Comparison of ENCODE assay signal across 1 cellular context in the genomic region with DNA sequence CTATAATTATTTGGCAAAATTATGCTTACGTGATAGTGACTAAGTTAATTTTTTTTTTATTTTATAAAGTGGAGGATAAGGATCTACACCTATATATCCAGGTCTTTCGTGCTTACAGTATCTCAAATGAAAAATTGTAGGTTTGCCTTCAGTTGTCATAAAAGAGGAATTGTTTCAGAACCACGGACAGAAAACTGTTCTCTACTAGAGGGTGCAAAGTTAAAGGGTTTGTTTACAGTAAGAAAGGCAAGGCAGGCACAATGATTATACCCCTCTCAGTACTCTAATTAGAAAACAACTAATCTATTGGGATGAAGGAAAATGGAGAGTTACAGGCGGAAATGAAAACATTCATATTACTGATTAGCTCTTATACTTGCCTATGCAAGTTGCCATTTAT.
TF ChIP-seq lines count a peak whose summit lies in the region.

No MANE protein-coding gene starts in this region.

TF ChIP-seq in neural cell, 6 proteins besides CTCF, POLR2A, EP300 and RAD21:
- TF ChIP-seq REST (IDR thresholded peaks at IDR 0.05; ENCODE audit: borderline replicate concordance): no peak
- no peak for TF ChIP-seq TAF1 (IDR thresholded peaks at IDR 0.05; ENCODE audit: low read depth)
- TF ChIP-seq POLR2AphosphoS5 (IDR thresholded peaks at IDR 0.05): no peak
- no peak for TF ChIP-seq SMC3 (conservative IDR thresholded peaks at IDR 0.05; ENCODE audit: poor library complexity)
- no peak for TF ChIP-seq EZH2 (IDR thresholded peaks at IDR 0.05; ENCODE audit: borderline replicate concordance, insufficient read depth, low read length, poor library complexity, severe bottlenecking)
- TF ChIP-seq MXI1 (conservative IDR thresholded peaks at IDR 0.05; ENCODE audit: poor library complexity, severe bottlenecking): no peak
